In genomic region chr12:91040356-91040755, GRCh38 we compare ENCODE assay signal across 28 cellular contexts. TPM values are rescaled to one million over a fixed set of nuclear protein-coding genes. Genes with fewer than 3 reads are reported as not detected.
DNase-seq lines count a peak whose midpoint lies in the region; ATAC-seq and TF ChIP-seq lines count a peak whose summit lies in the region.
"Had no signal": no experiment of that assay in that cellular context is flagged by ENCODE, and none has a peak within 500 bp of the region (broad histone marks: within the 10 kb centered on the region; RNA-seq: fewer than 3 reads in every experiment).

No MANE protein-coding gene starts in this region.

- no peaks in the 10 kb centered on the region for H3K9me3 Mint-ChIP-seq in activated T-cell treated with anti-CD3 and anti-CD28 coated beads, Interleukin-2, amount 50 U/mL, for 72 hours
- H3K9me3 Mint-ChIP-seq: naive thymus-derived CD4-positive, alpha-beta T cell; T-helper 1 cell treated with Interleukin-12 subunit alpha and Interleukin-12 subunit beta and Interleukin-4 antibody, amounts not matched to agents 30 μg/mL and 1 μg/mL, for 36 hours had no signal

- 66% methylated on average over 1 of the region's 1 CpG for WGBS in right cardiac atrium

- no peak overlapping the region for H3K27ac Mint-ChIP-seq in activated T-cell treated with anti-CD3 and anti-CD28 coated beads, Interleukin-2, amount 50 U/mL, for 72 hours
- H3K27ac Mint-ChIP-seq: naive thymus-derived CD4-positive, alpha-beta T cell; T-helper 1 cell treated with Interleukin-12 subunit alpha and Interleukin-12 subunit beta and Interleukin-4 antibody, amounts not matched to agents 30 μg/mL and 1 μg/mL, for 36 hours had no signal

- no peak overlapping the region for H3K4me3 ChIP-seq in right cardiac atrium (ENCODE audit: low read length)
- H3K4me3 ChIP-seq in astrocyte of the cerebellum (ENCODE audit: low read depth, low read length), result no peak overlapping the region
- no peak overlapping the region for H3K4me3 ChIP-seq in fibroblast of the aortic adventitia (ENCODE audit: low read depth, low read length)
- H3K4me3 ChIP-seq: right lobe of liver, upper lobe of right lung had no signal

- no peak for DNase-seq in left ventricle myocardium superior
- DNase-seq in right cardiac atrium, result no peak
- peak; percentile 44 for DNase-seq in astrocyte of the cerebellum (ENCODE audit: low read depth)
- peak; percentile 32 for DNase-seq in fibroblast of the aortic adventitia (ENCODE audit: low read depth)
- no peak for DNase-seq in NCI-H226
- DNase-seq in NCI-H748 (lab: John Stamatoyannopoulos, UW; ENCODE audit: unreplicated experiment), result no peak
- no peak for DNase-seq in stimulated activated CD4-positive, alpha-beta T cell treated with anti-CD3 and anti-CD28 coated beads, Interleukin-2, amount 100 ng/mL, for 48 hours
- DNase-seq in activated T-cell treated with anti-CD3 and anti-CD28 coated beads, Interleukin-2, amount 50 U/mL, for 72 hours, result no peak
- DNase-seq: activated naive CD4-positive, alpha-beta T cell treated with Interleukin-2 at 50 U/mL for 16 hours; activated T-cell treated with anti-CD3 and anti-CD28 coated beads, Interleukin-2, amount 50 U/mL, for 4 hours; amygdala; Calu3; erythroblast; KG1; mesendoderm; MV-4-11; naive thymus-derived CD4-positive, alpha-beta T cell; NCI-H2171 treated with DMSO at 0.1 percent for 48 hours; NCI-H748 treated with DMSO at 0.1 percent for 48 hours; right lobe of liver; SIG-M5; substantia nigra; upper lobe of right lung had no signal

- H3K4me1 Mint-ChIP-seq in activated T-cell treated with anti-CD3 and anti-CD28 coated beads, Interleukin-2, amount 50 U/mL, for 72 hours (ENCODE audit: low read depth), result no peaks in the 10 kb centered on the region
- H3K4me1 Mint-ChIP-seq: naive thymus-derived CD4-positive, alpha-beta T cell had no signal

- no peaks in the 10 kb centered on the region for H3K9me3 ChIP-seq in right cardiac atrium (ENCODE audit: control insufficient read depth, low read length)
- H3K9me3 ChIP-seq: right lobe of liver, upper lobe of right lung had no signal

- H3K36me3 Mint-ChIP-seq in activated T-cell treated with anti-CD3 and anti-CD28 coated beads, Interleukin-2, amount 50 U/mL, for 72 hours (ENCODE audit: insufficient read depth in 2 of 2), result no peaks in the 10 kb centered on the region
- H3K36me3 Mint-ChIP-seq: naive thymus-derived CD4-positive, alpha-beta T cell had no signal

- H3K4me1 ChIP-seq in right cardiac atrium (ENCODE audit: control insufficient read depth, insufficient read depth, low read length), result no peaks in the 10 kb centered on the region
- H3K4me1 ChIP-seq: right lobe of liver, upper lobe of right lung had no signal

- TF ChIP-seq CTCF in astrocyte of the cerebellum (IDR thresholded peaks at IDR 0.05; ENCODE audit: low read depth, low read length, missing control alignments) (no peak), fibroblast of the aortic adventitia (IDR thresholded peaks at IDR 0.05; ENCODE audit: insufficient read depth, low read length) (no peak)

- H3K27ac ChIP-seq in right cardiac atrium (ENCODE audit: low read length), result no peak overlapping the region
- H3K27ac ChIP-seq: C4-2B, right lobe of liver, upper lobe of right lung had no signal

- H3K4me3 Mint-ChIP-seq in activated T-cell treated with anti-CD3 and anti-CD28 coated beads, Interleukin-2, amount 50 U/mL, for 72 hours, result no peak overlapping the region
- H3K4me3 Mint-ChIP-seq: activated T-cell treated with anti-CD3 and anti-CD28 coated beads, Interleukin-2, amount 50 U/mL, for 4 hours; naive thymus-derived CD4-positive, alpha-beta T cell; T-helper 1 cell treated with Interleukin-12 subunit alpha and Interleukin-12 subunit beta and Interleukin-4 antibody, amounts not matched to agents 30 μg/mL and 1 μg/mL, for 36 hours had no signal

- no peaks in the 10 kb centered on the region for H3K27me3 ChIP-seq in right cardiac atrium (ENCODE audit: control insufficient read depth, insufficient read depth)
- H3K27me3 ChIP-seq: right lobe of liver, upper lobe of right lung had no signal

- in situ Hi-C loops in astrocyte of the cerebellum (cut with HindIII; ENCODE audit: low sequenced_read_pairs), result no loop called here

- intact Hi-C loops in left ventricle myocardium superior (cut with micrococcal nuclease), result no loop called here
- intact Hi-C loops in right cardiac atrium (cut with DNase I), result no loop called here

- H3K27me3 Mint-ChIP-seq in activated T-cell treated with anti-CD3 and anti-CD28 coated beads, Interleukin-2, amount 50 U/mL, for 72 hours (ENCODE audit: low read depth), result peaks cover 4% of the 10 kb centered on the region

- ATAC-seq in left ventricle myocardium superior (peak; percentile 55), right cardiac atrium (no peak)
- ATAC-seq in activated T-cell treated with anti-CD3 and anti-CD28 coated beads, Interleukin-2, amount 50 U/mL, for 72 hours (replicated peaks in 1 of 2), result no peak
- ATAC-seq: activated T-cell treated with anti-CD3 and anti-CD28 coated beads, Interleukin-2, amount 50 U/mL, for 4 hours; left cardiac atrium; naive thymus-derived CD4-positive, alpha-beta T cell; right lobe of liver; upper lobe of right lung had no signal

RNA-seq across cellular contexts. Expression of gene KERA, which starts 17.5 kb away (rescaled TPM):
- total RNA-seq in left ventricle myocardium superior, result not detected
- not detected for total RNA-seq in right cardiac atrium
- polyA plus RNA-seq in right cardiac atrium, result 0.02 TPM
- total RNA-seq in fibroblast of the aortic adventitia (ENCODE audit: low replicate concordance), result not detected in 2 replicates
- total RNA-seq in activated T-cell treated with anti-CD3 and anti-CD28 coated beads, Interleukin-2, amount 50 U/mL, for 72 hours, result not detected
- total RNA-seq: activated CD8-positive, alpha-beta memory T cell treated with anti-CD3 and anti-CD28 coated beads for 36 hours; activated T-cell treated with anti-CD3 and anti-CD28 coated beads, Interleukin-2, amount 50 U/mL, for 4 hours; Calu3; left cardiac atrium; naive thymus-derived CD4-positive, alpha-beta T cell; omental fat pad; right lobe of liver; upper lobe of right lung had no signal
- polyA plus RNA-seq: naive thymus-derived CD4-positive, alpha-beta T cell had no signal

RNA-seq across cellular contexts. Expression of gene EPYC, which starts 35.6 kb away (rescaled TPM):
- total RNA-seq in left ventricle myocardium superior (not detected), right cardiac atrium (not detected), fibroblast of the aortic adventitia (ENCODE audit: low replicate concordance) (not detected in 2 replicates)
- 0.09 TPM for polyA plus RNA-seq in right cardiac atrium
- not detected for total RNA-seq in activated T-cell treated with anti-CD3 and anti-CD28 coated beads, Interleukin-2, amount 50 U/mL, for 72 hours
- total RNA-seq: activated CD8-positive, alpha-beta memory T cell treated with anti-CD3 and anti-CD28 coated beads for 36 hours; activated T-cell treated with anti-CD3 and anti-CD28 coated beads, Interleukin-2, amount 50 U/mL, for 4 hours; Calu3; left cardiac atrium; naive thymus-derived CD4-positive, alpha-beta T cell; omental fat pad; right lobe of liver; upper lobe of right lung had no signal
- polyA plus RNA-seq: naive thymus-derived CD4-positive, alpha-beta T cell had no signal

Comparison
In these comparisons a context has a peak if more than half of its experiments do, and no peak if none do; other contexts are left out.
1. DNase-seq: peak in astrocyte of the cerebellum (single experiment) and fibroblast of the aortic adventitia (single experiment); none in left ventricle myocardium superior (single experiment), right cardiac atrium (0 of 3), NCI-H226 (single experiment), NCI-H748 (single experiment), stimulated activated CD4-positive, alpha-beta T cell treated with anti-CD3 and anti-CD28 coated beads, Interleukin-2, amount 100 ng/mL, for 48 hours (0 of 2) and activated T-cell treated with anti-CD3 and anti-CD28 coated beads, Interleukin-2, amount 50 U/mL, for 72 hours (0 of 2).